ENCODE assay signal across 9 cellular contexts in the genomic region with DNA sequence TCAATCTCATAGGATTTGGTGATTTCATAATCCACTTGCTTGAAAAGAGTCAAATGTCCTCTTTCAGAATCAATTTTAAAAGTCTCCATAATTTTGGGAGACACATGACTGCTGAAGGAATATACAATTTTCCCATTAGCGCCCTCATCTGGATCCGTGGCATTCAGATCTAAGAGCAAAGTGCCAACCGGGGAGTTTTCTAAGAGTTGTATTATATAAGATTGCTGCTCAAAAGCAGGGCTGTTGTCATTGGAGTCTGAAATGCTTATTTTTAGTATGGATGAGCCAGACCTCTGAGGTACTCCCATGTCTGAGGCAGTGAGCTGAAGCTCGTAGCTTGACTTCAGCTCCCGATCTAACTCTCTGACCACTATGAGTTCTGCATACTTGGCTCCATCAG. TPM values are rescaled to one million over a fixed set of nuclear protein-coding genes. Genes with fewer than 3 reads are reported as not detected.
DNase-seq lines count a peak whose midpoint lies in the region; ATAC-seq, FAIRE-seq and TF ChIP-seq lines count a peak whose summit lies in the region.
"Had no signal": no experiment of that assay in that cellular context is flagged by ENCODE, and none has a peak within 500 bp of the region (broad histone marks: within the 10 kb centered on the region; RNA-seq: fewer than 3 reads in every experiment).

No MANE protein-coding gene starts in this region.

- no peak overlapping the region for H3K27ac Mint-ChIP-seq in chondrocyte (ENCODE audit: unreplicated experiment)
- no peak overlapping the region for H3K27ac Mint-ChIP-seq in natural killer cell treated with Interleukin-12 subunit alpha and Interleukin-12 subunit beta and Interleukin-15 and Interleukin-18, amount 100 ng/mL, for 72 hours

- TF ChIP-seq CTCF in HCT116 (IDR thresholded peaks at IDR 0.05 in 2 of 3, conservative IDR thresholded peaks at IDR 0.05 in 1 of 3; ENCODE audit: borderline replicate concordance in 1 of 3, insufficient read depth in 1 of 3, low read depth in 2 of 3, low read length in 2 of 3), result peak in 1 of 3 experiments; percentile 8; a peak in 1 of 6 replicates
- peak; percentile 87 for TF ChIP-seq CTCF in chondrocyte (IDR thresholded peaks at IDR 0.05)
- peak; percentile 3 for TF ChIP-seq CTCF in kidney (IDR thresholded peaks at IDR 0.05; ENCODE audit: borderline replicate concordance, extremely low read depth, insufficient read depth)

- POLR2A ChIA-PET in HCT116 (lab: Charles Lee), result no interaction called here

- CTCF ChIA-PET in HCT116 (lab: Charles Lee), result no interaction called here

- TF ChIP-seq RAD21 in HCT116 (IDR thresholded peaks at IDR 0.05; ENCODE audit: low read depth), result peak; percentile 20; the same call in 1 of the 2 replicates

- no peaks in the 10 kb centered on the region for H3K4me1 ChIP-seq in HCT116 (ENCODE audit: control insufficient read depth in 1 of 2, insufficient read depth in 2 of 2, low read length in 2 of 2)
- no peaks in the 10 kb centered on the region for H3K4me1 ChIP-seq in kidney (ENCODE audit: control insufficient read depth in 1 of 2, insufficient read depth in 1 of 2, low read depth in 1 of 2, low read length in 2 of 2)
- H3K4me1 ChIP-seq in subcutaneous abdominal adipose tissue (ENCODE audit: control insufficient read depth in 5 of 5, insufficient read depth in 5 of 5, low read length in 5 of 5), result peaks cover 0 to 57% (median 45%) of the 10 kb centered on the region in 5 donors

- RAD21 ChIA-PET in HCT116 (lab: Charles Lee; ENCODE audit: low non-redundant PET in 1 of 2, low total read pairs in 2 of 2, uncharacterized antibody in 2 of 2, unreplicated experiment in 2 of 2), result no interaction called here

- DNase-seq in HCT116 (ENCODE audit: low read depth, low spot score), result no peak
- no peak for DNase-seq in chondrocyte (ENCODE audit: low spot score)
- no peak for DNase-seq in kidney
- no peak for DNase-seq in HT-29 (ENCODE audit: low spot score)
- no peak for DNase-seq in natural killer cell treated with Interleukin-12 subunit alpha and Interleukin-12 subunit beta and Interleukin-15 and Interleukin-18, amount 100 ng/mL, for 72 hours (ENCODE audit: low spot score)
- no peak for DNase-seq in islet precursor cell
- no peak for DNase-seq in LoVo (ENCODE audit: low spot score)
- DNase-seq: NCI-H526 had no signal

- no peak overlapping the region for H3K9ac ChIP-seq in HCT116 (ENCODE audit: low read length)
- peak overlapping the region in 1 of 2 donors; percentile 48 for H3K9ac ChIP-seq in kidney (ENCODE audit: low read length in 2 of 2)
- peak overlapping the region; percentile 51 to 82 (median 78) for H3K9ac ChIP-seq in subcutaneous abdominal adipose tissue (ENCODE audit: low read length in 5 of 5)

- H3K36me3 ChIP-seq in HCT116 (ENCODE audit: control insufficient read depth in 1 of 2, insufficient read depth in 2 of 2, low read length in 2 of 2) (no peaks in the 10 kb centered on the region), kidney (ENCODE audit: control insufficient read depth in 1 of 2, insufficient read depth in 2 of 2, low read length in 2 of 2) (no peaks in the 10 kb centered on the region), subcutaneous abdominal adipose tissue (ENCODE audit: control insufficient read depth in 5 of 5, insufficient read depth in 5 of 5, low read length in 5 of 5) (peaks cover 0 to 14% (median 5%) of the 10 kb centered on the region in 5 donors)

- peaks cover 28% of the 10 kb centered on the region for H3K4me1 Mint-ChIP-seq in chondrocyte (ENCODE audit: low read depth)
- H3K4me1 Mint-ChIP-seq in natural killer cell treated with Interleukin-12 subunit alpha and Interleukin-12 subunit beta and Interleukin-15 and Interleukin-18, amount 100 ng/mL, for 72 hours (ENCODE audit: low read depth in 2 of 2), result no peaks in the 10 kb centered on the region

- no peak overlapping the region for H3K4me3 Mint-ChIP-seq in chondrocyte (ENCODE audit: unreplicated experiment)
- no peak overlapping the region for H3K4me3 Mint-ChIP-seq in natural killer cell treated with Interleukin-12 subunit alpha and Interleukin-12 subunit beta and Interleukin-15 and Interleukin-18, amount 100 ng/mL, for 72 hours

- no peak for TF ChIP-seq POLR2A in HCT116 (IDR thresholded peaks at IDR 0.05; ENCODE audit: borderline replicate concordance, extremely low read depth, insufficient read depth, insufficient read length)

- peaks cover 22% of the 10 kb centered on the region for H3K36me3 Mint-ChIP-seq in chondrocyte (ENCODE audit: low read depth)
- no peaks in the 10 kb centered on the region for H3K36me3 Mint-ChIP-seq in natural killer cell treated with Interleukin-12 subunit alpha and Interleukin-12 subunit beta and Interleukin-15 and Interleukin-18, amount 100 ng/mL, for 72 hours

- H3K4me3 ChIP-seq in HCT116 (replicated peaks in 1 of 2; ENCODE audit: low read depth in 1 of 2, low read length in 2 of 2) (no peak overlapping the region), kidney (ENCODE audit: low read length in 2 of 2) (peak overlapping the region; percentile 59 to 77), subcutaneous abdominal adipose tissue (ENCODE audit: low read depth in 1 of 5, low read length in 5 of 5) (peak overlapping the region; percentile 79 to 99 (median 93))

- BruUV-seq in HCT116 (replicated peaks; lab: Mats Ljungman, UMichigan), result no TSS peak

- H3K4me2 ChIP-seq in HCT116 (ENCODE audit: low read length), result no peak overlapping the region

- H3K27me3 ChIP-seq in HCT116 (ENCODE audit: insufficient read depth, low read length), result no peaks in the 10 kb centered on the region
- H3K27me3 ChIP-seq in subcutaneous abdominal adipose tissue (ENCODE audit: control insufficient read depth in 5 of 5, insufficient read depth in 4 of 5, low read length in 5 of 5), result no peaks in the 10 kb centered on the region

- FAIRE-seq in kidney (lab: Jason Lieb, UNC), result no peak

- no peaks in the 10 kb centered on the region for H3K9me3 Mint-ChIP-seq in chondrocyte (ENCODE audit: low read depth)
- no peaks in the 10 kb centered on the region for H3K9me3 Mint-ChIP-seq in natural killer cell treated with Interleukin-12 subunit alpha and Interleukin-12 subunit beta and Interleukin-15 and Interleukin-18, amount 100 ng/mL, for 72 hours

- H3K79me2 ChIP-seq in HCT116 (ENCODE audit: insufficient read depth, low read length), result no peaks in the 10 kb centered on the region

- no peaks in the 10 kb centered on the region for H3K27me3 Mint-ChIP-seq in chondrocyte (ENCODE audit: low read depth)
- H3K27me3 Mint-ChIP-seq in natural killer cell treated with Interleukin-12 subunit alpha and Interleukin-12 subunit beta and Interleukin-15 and Interleukin-18, amount 100 ng/mL, for 72 hours, result no peaks in the 10 kb centered on the region

- intact Hi-C loops in HCT116 (cut with micrococcal nuclease) (no loop called here), kidney (cut with DNase I) (no loop called here)

- no peak overlapping the region for H2AFZ ChIP-seq in HCT116 (ENCODE audit: low read depth, low read length, poor library complexity, severe bottlenecking)

- H3K9me2 ChIP-seq in HCT116 (ENCODE audit: insufficient read depth), result no peaks in the 10 kb centered on the region

- H3K27ac ChIP-seq in HCT116 (ENCODE audit: low read depth, low read length) (no peak overlapping the region), kidney (ENCODE audit: low read depth in 2 of 2, low read length in 2 of 2) (peak overlapping the region in 1 of 2 donors; percentile 9), subcutaneous abdominal adipose tissue (ENCODE audit: low read depth, low read length) (peak overlapping the region; percentile 96)

- H4K20me1 ChIP-seq in HCT116 (ENCODE audit: insufficient read depth), result no peaks in the 10 kb centered on the region

- H3K9me3 ChIP-seq in HCT116 (ENCODE audit: control insufficient read depth in 1 of 2, insufficient read depth in 1 of 2, low read depth in 1 of 2, low read length in 2 of 2) (no peaks in the 10 kb centered on the region), kidney (ENCODE audit: control insufficient read depth in 1 of 2, low read length in 2 of 2) (no peaks in the 10 kb centered on the region), subcutaneous abdominal adipose tissue (ENCODE audit: control insufficient read depth in 5 of 5, low read length in 5 of 5) (no peaks in the 10 kb centered on the region)

- no peak for ATAC-seq in HCT116
- ATAC-seq in natural killer cell treated with Interleukin-12 subunit alpha and Interleukin-12 subunit beta and Interleukin-15 and Interleukin-18, amount 100 ng/mL, for 72 hours, result no peak

TF ChIP-seq in HCT116, 20 proteins besides CTCF, POLR2A, EP300 and RAD21 (continues in another document):
- TF ChIP-seq EGR1 (IDR thresholded peaks at IDR 0.05; ENCODE audit: low read depth) (no peak), YY1 (IDR thresholded peaks at IDR 0.05; ENCODE audit: extremely low read depth, insufficient replicate concordance, low read depth, low read length) (no peak), SP1 (IDR thresholded peaks at IDR 0.05; ENCODE audit: low read depth) (no peak), MAX (IDR thresholded peaks at IDR 0.05) (no peak), CEBPB (IDR thresholded peaks at IDR 0.05; ENCODE audit: low read depth) (no peak), FOSL1 (IDR thresholded peaks at IDR 0.05; ENCODE audit: low read depth) (no peak)
- TF ChIP-seq, protein P1, sequence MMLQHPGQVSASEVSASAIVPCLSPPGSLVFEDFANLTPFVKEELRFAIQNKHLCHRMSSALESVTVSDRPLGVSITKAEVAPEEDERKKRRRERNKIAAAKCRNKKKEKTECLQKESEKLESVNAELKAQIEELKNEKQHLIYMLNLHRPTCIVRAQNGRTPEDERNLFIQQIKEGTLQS (IDR thresholded peaks at IDR 0.05), result no peak

RNA-seq across cellular contexts. Expression of gene PCDH18, which starts 1.2 kb away (rescaled TPM):
- total RNA-seq in HCT116 (2021; ENCODE audit: unreplicated experiment) (0.17 TPM), chondrocyte (33.3 to 69.9 TPM (median 35.8 TPM) in 3 replicates), kidney (10.1 TPM)
- polyA plus RNA-seq in HCT116 (2012), result not detected in 2 replicates
- 2.2 TPM for polyA plus RNA-seq in kidney (ENCODE audit: insufficient read depth, low read depth, low replicate concordance)
- total RNA-seq in HT-29 (2014; rRNA removed; shearing (Covaris generic)), result not detected in 2 replicates
- not detected for total RNA-seq in natural killer cell treated with Interleukin-12 subunit alpha and Interleukin-12 subunit beta and Interleukin-15 and Interleukin-18, amount 100 ng/mL, for 72 hours

Comparison
In these comparisons a context has a peak if more than half of its experiments do, and no peak if none do; other contexts are left out.
1. H3K4me3 ChIP-seq: peak in kidney (2 of 2) and subcutaneous abdominal adipose tissue (5 of 5); none in HCT116 (0 of 2).